Comparison of ENCODE assay signal across 25 cellular contexts in the genomic region with DNA sequence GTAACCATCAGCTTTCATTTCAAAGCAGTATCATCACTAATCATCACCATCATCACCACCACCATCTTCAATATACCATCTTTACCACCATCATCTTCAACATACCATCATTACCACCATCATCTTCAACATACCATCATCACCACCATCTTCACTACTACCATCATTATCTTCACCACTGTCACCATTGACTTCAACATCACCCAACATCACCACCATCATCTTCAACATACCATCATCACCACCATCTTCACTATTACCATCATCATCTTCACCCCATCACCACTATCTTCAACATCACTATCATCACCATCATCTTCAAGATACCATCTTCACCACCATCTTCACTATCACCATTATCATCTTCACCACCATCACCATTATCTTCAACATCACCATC. TPM values are rescaled to one million over a fixed set of nuclear protein-coding genes. Genes with fewer than 3 reads are reported as not detected.
"Had no signal": no experiment of that assay in that cellular context is flagged by ENCODE, and none has a peak within 500 bp of the region (broad histone marks: within the 10 kb centered on the region; RNA-seq: fewer than 3 reads in every experiment).

No MANE protein-coding gene starts in this region.

- DNase-seq: activated CD4-positive, alpha-beta T cell treated with anti-CD3 and anti-CD28 coated beads for 4 hours; activated CD4-positive, alpha-beta T cell treated with anti-CD3 and anti-CD28 coated beads, Interleukin-2, amount 10 ng/mL, durations not matched to agents 7 days and 5 days; activated CD4-positive, alpha-beta T cell treated with anti-CD3 and anti-CD28 coated beads, Interleukin-2, amount 50 U/mL, for 48 hours; activated effector memory CD4-positive, alpha-beta T cell treated with Interleukin-2 at 50 U/mL for 16 hours; activated gamma-delta T cell; activated naive CD4-positive, alpha-beta T cell treated with anti-CD3 and anti-CD28 coated beads, Interleukin-2, amount 10 ng/mL, durations not matched to agents 7 days and 5 days; activated naive CD4-positive, alpha-beta T cell treated with Interleukin-2 at 50 U/mL for 16 hours; activated naive CD8-positive, alpha-beta T cell treated with anti-CD3 and anti-CD28 coated beads, Interleukin-2, amount 10 ng/mL, durations not matched to agents 7 days and 5 days; activated naive CD8-positive, alpha-beta T cell treated with anti-CD3 and anti-CD28 coated beads, Interleukin-2, amount 50 U/mL, for 24 hours; activated T-cell treated with anti-CD3 and anti-CD28 coated beads, Interleukin-2, amount 50 U/mL, for 48 hours; amygdala; anterior cingulate cortex; caudate nucleus; cerebellar nuclear complex; T-helper 2 cell; T-helper 9 cell had no signal

- FAIRE-seq: TTC549 had no signal

- H3K4me1 ChIP-seq: ascending aorta had no signal

- H3K4me3 ChIP-seq: ascending aorta, cardiac muscle cell had no signal

- H3K27ac ChIP-seq: ascending aorta, cardiac muscle cell, VCaP had no signal

- ATAC-seq: activated CD8-positive, alpha-beta memory T cell treated with anti-CD3 and anti-CD28 coated beads, Interleukin-2, amount 10 ng/mL, durations not matched to agents 7 days and 5 days; activated naive CD8-positive, alpha-beta T cell treated with anti-CD3 and anti-CD28 coated beads, Interleukin-2, amount 50 U/mL, for 24 hours had no signal

- H3K9me3 ChIP-seq: ascending aorta had no signal

- H3K36me3 ChIP-seq: ascending aorta, cardiac muscle cell had no signal

- H3K27me3 ChIP-seq: ascending aorta, cardiac muscle cell had no signal

RNA-seq across cellular contexts. Expression of a gene that starts 40.5 kb away (rescaled TPM):
- total RNA-seq: activated B cell treated with CpG ODN at 0.5 μM for 24 hours; activated CD4-positive, alpha-beta memory T cell treated with anti-CD3 and anti-CD28 coated beads, Interleukin-2, amount 10 ng/mL, durations not matched to agents 7 days and 5 days; activated CD4-positive, alpha-beta T cell treated with anti-CD3 and anti-CD28 coated beads, Interleukin-2, amount 10 ng/mL, durations not matched to agents 7 days and 5 days; activated CD8-positive, alpha-beta memory T cell treated with anti-CD3 and anti-CD28 coated beads, Interleukin-2, amount 10 ng/mL, durations not matched to agents 7 days and 5 days; activated naive CD8-positive, alpha-beta T cell treated with anti-CD3 and anti-CD28 coated beads, Interleukin-2, amount 10 ng/mL, durations not matched to agents 7 days and 5 days; activated T-helper 2 cell treated with anti-CD3 and anti-CD28 coated beads, Interferon-gamma antibody, Interleukin-2, Interleukin-4, amounts not matched to agents 10 μg/mL and 5 μg/mL and 100 μg/mL, durations not matched to agents 14 hours and 24 hours and 36 hours; ascending aorta; bronchial epithelial cell had no signal
- polyA plus RNA-seq: cardiac muscle cell had no signal
